8 cellular contexts compared by ENCODE assay signal in genomic region chr17:58756246-58757161, GRCh38. TPM values are rescaled to one million over a fixed set of nuclear protein-coding genes. Genes with fewer than 3 reads are reported as not detected.
DNase-seq lines count a peak whose midpoint lies in the region; ATAC-seq and TF ChIP-seq lines count a peak whose summit lies in the region.

No MANE protein-coding gene starts in this region.

- H3K27me3 ChIP-seq in adrenal gland: no peaks in the 10 kb centered on the region

- no peaks in the 10 kb centered on the region for H3K9me3 ChIP-seq in adrenal gland (replicated peaks in 1 of 3)

- intact Hi-C loops in adrenal gland (cut with DNase I): no loop called here

- DNase-seq in NCI-H2081 (lab: John Stamatoyannopoulos, UW): peak; percentile 7 to 62
- no peak for DNase-seq in NCI-H2081 treated with DMSO at 0.1 percent for 48 hours (lab: John Stamatoyannopoulos, UW)
- DNase-seq in NCI-H2171 (lab: John Stamatoyannopoulos, UW): peak; percentile 27
- peak in 6 of 7 donors; percentile 19 to 42 (median 30) for DNase-seq in adrenal gland
- no peak for DNase-seq in retinal pigment epithelial cell (ENCODE audit: low read depth)

- 1 to 2% (median 1%) methylated on average over 27 to 71 of the region's 72 CpGs for WGBS in adrenal gland, 4 donors

- H3K27ac ChIP-seq in adrenal gland: peak overlapping the region in 2 of 5 donors; percentile 4 to 6

- H3K4me3 ChIP-seq in adrenal gland (peak overlapping the region; percentile 16 to 76 (median 69)), iPS-11a (ENCODE audit: low read depth, low read length) (peak overlapping the region; percentile 63), retinal pigment epithelial cell (ENCODE audit: low read length) (peak overlapping the region; percentile 69)

- no peaks in the 10 kb centered on the region for H3K36me3 ChIP-seq in adrenal gland (replicated peaks in 1 of 2)

- TF ChIP-seq POLR2A in adrenal gland (IDR thresholded peaks at IDR 0.05): no peak
- TF ChIP-seq POLR2A in GM18505 (IDR thresholded peaks at IDR 0.05; ENCODE audit: borderline replicate concordance, extremely low read depth, insufficient read depth, insufficient read length): no peak

- TF ChIP-seq CTCF in adrenal gland (IDR thresholded peaks at IDR 0.05) (no peak), retinal pigment epithelial cell (conservative IDR thresholded peaks at IDR 0.05; ENCODE audit: low read depth, low read length) (no peak)

- ATAC-seq in GM18505 (IDR thresholded peaks at IDR 0.05; ENCODE audit: unreplicated experiment) (no peak), HG02759 (IDR thresholded peaks at IDR 0.05; ENCODE audit: unreplicated experiment) (no peak)

- H3K4me1 ChIP-seq in adrenal gland (replicated peaks in 1 of 2): peaks cover 0 to 17% of the 10 kb centered on the region in 2 donors

RNA-seq across cellular contexts. Expression of gene PPM1E, which starts 0.8 kb away (rescaled TPM):
- 10 to 100 TPM in 6 of 8 donors, 1 to 10 TPM in 2; 7.3 to 19.0 (median 12.0) TPM for total RNA-seq in adrenal gland
- 10 to 100 TPM in 1 of 3 donors, 1 to 10 TPM in 2; 1.8 to 11.8 (median 2.6) TPM for polyA plus RNA-seq in adrenal gland

Comparison
In these comparisons a context has a peak if more than half of its experiments do, and no peak if none do; other contexts are left out.
1. DNase-seq: peak in NCI-H2081 (2 of 2), NCI-H2171 (single experiment) and adrenal gland (6 of 7); none in NCI-H2081 treated with DMSO at 0.1 percent for 48 hours (single experiment) and retinal pigment epithelial cell (single experiment).
2. Peak in every context shown above with its lines, with median percentiles within 50 percentile points of each other: H3K4me3 ChIP-seq.